6 cellular contexts compared by ENCODE assay signal in the genomic region with DNA sequence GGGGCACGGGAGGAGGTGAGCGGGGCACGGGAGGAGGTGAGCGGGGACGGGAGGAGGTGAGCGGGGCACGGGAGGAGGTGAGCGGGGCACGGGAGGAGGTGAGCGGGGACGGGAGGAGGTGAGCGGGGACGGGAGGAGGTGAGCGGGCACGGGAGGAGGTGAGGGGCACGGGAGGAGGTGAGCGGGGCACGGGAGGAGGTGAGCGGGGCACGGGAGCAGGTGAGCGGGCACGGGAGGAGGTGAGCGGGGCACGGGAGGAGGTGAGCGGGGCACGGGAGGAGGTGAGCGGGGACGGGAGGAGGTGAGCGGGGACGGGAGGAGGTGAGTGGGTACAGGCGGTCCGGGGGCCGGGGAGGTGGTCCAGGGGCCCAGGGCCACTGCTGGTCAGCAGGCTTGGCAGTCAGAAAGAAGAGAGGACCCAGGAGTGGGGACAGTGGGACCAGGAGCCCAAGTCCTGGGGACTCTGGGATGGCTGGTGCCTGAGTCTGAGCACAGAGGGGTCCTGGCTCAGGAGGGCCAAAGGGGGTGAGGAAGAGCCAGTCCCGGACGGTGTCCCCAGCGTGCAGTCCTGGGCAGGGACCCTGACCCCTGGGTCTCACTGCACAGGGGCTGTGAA. TPM values are rescaled to one million over a fixed set of nuclear protein-coding genes. Genes with fewer than 3 reads are reported as not detected.
"Had no signal": no experiment of that assay in that cellular context is flagged by ENCODE, and none has a peak within 500 bp of the region (broad histone marks: within the 10 kb centered on the region; RNA-seq: fewer than 3 reads in every experiment).

No MANE protein-coding gene starts in this region.

RNA-seq across cellular contexts. Expression of a gene that starts 4.5 kb away (rescaled TPM):
- total RNA-seq: gastrocnemius medialis, left cardiac atrium, left ventricle myocardium superior had no signal

RNA-seq across cellular contexts. Expression of a gene that starts 42.4 kb away (rescaled TPM):
- total RNA-seq: esophagus mucosa, gastrocnemius medialis, heart right ventricle, left cardiac atrium, left ventricle myocardium superior, myocyte had no signal
